In genomic region chr17:41496803-41497484, GRCh38 we compare ENCODE assay signal across 8 cellular contexts. TPM values are rescaled to one million over a fixed set of nuclear protein-coding genes. Genes with fewer than 3 reads are reported as not detected.
DNase-seq lines count a peak whose midpoint lies in the region; ATAC-seq and TF ChIP-seq lines count a peak whose summit lies in the region.

No MANE protein-coding gene starts in this region.

- H3K36me3 ChIP-seq in NT2/D1 (ENCODE audit: insufficient read depth, insufficient read length, low read length) = no peaks in the 10 kb centered on the region
- no peaks in the 10 kb centered on the region for H3K36me3 ChIP-seq in esophagus (ENCODE audit: control insufficient read depth in 2 of 2, insufficient read depth in 2 of 2, low read length in 1 of 2)
- H3K36me3 ChIP-seq in tibial artery = no peaks in the 10 kb centered on the region
- no peaks in the 10 kb centered on the region for H3K36me3 ChIP-seq in sigmoid colon

- H3K9me3 Mint-ChIP-seq in nephron = no peaks in the 10 kb centered on the region

- no peak overlapping the region for H3K4me3 Mint-ChIP-seq in nephron

- H3K27ac ChIP-seq in esophagus (ENCODE audit: low read depth in 2 of 2, low read length in 1 of 2) (peak overlapping the region; percentile 0 to 81), tibial artery (no peak overlapping the region), sigmoid colon (no peak overlapping the region)

- peak; percentile 61 for DNase-seq in GM10266 (ENCODE audit: extremely low spot score)
- peak; percentile 38 for DNase-seq in NT2/D1 (ENCODE audit: low read depth, low spot score)
- peak; percentile 32 to 62 (median 32) for DNase-seq in activated CD8-positive, alpha-beta memory T cell treated with anti-CD3 and anti-CD28 coated beads for 48 hours (ENCODE audit: low read depth in 2 of 3, low spot score in 2 of 3)
- peak; percentile 58 to 77 for DNase-seq in tibial artery
- DNase-seq in sigmoid colon = no peak

- H3K27me3 ChIP-seq in NT2/D1 (ENCODE audit: insufficient read depth, insufficient read length) = peaks cover 3% of the 10 kb centered on the region
- no peaks in the 10 kb centered on the region for H3K27me3 ChIP-seq in esophagus (ENCODE audit: control insufficient read depth in 1 of 2, insufficient read depth in 2 of 2, low read length in 2 of 2)
- H3K27me3 ChIP-seq in tibial artery = peaks cover 0 to 21% of the 10 kb centered on the region in 2 donors
- no peaks in the 10 kb centered on the region for H3K27me3 ChIP-seq in sigmoid colon

- TF ChIP-seq EP300 in sigmoid colon (IDR thresholded peaks at IDR 0.05) = no peak

- peaks cover 18% of the 10 kb centered on the region for H3K27me3 Mint-ChIP-seq in nephron (ENCODE audit: low read depth)

- H3K9me3 ChIP-seq in NT2/D1 (ENCODE audit: insufficient read depth, low read length) (no peaks in the 10 kb centered on the region), esophagus (ENCODE audit: control insufficient read depth in 2 of 2, insufficient read depth in 1 of 2, low read depth in 1 of 2, low read length in 1 of 2) (no peaks in the 10 kb centered on the region), tibial artery (no peaks in the 10 kb centered on the region), sigmoid colon (no peaks in the 10 kb centered on the region)

- intact Hi-C loops in tibial artery (cut with DNase I; ENCODE audit: low total_unique reads) (no loop called here), sigmoid colon (cut with DNase I) (no loop called here)

- TF ChIP-seq CTCF in GM10266 (IDR thresholded peaks at IDR 0.05; ENCODE audit: control insufficient read depth, insufficient read depth, low read depth, missing control alignments) (peak; percentile 51), nephron (IDR thresholded peaks at IDR 0.05; ENCODE audit: unreplicated experiment in 3 of 3) (peak; percentile 37 to 48 (median 41)), tibial artery (IDR thresholded peaks at IDR 0.05) (peak in 1 of 2 experiments; percentile 38), sigmoid colon (IDR thresholded peaks at IDR 0.05) (peak in 1 of 4 experiments; percentile 59)

- no peak for TF ChIP-seq POLR2A in sigmoid colon (IDR thresholded peaks at IDR 0.05)

- H3K36me3 Mint-ChIP-seq in nephron (ENCODE audit: low read depth) = no peaks in the 10 kb centered on the region

- no peak overlapping the region for H3K4me3 ChIP-seq in NT2/D1 (ENCODE audit: insufficient read length, low read depth)
- H3K4me3 ChIP-seq in esophagus (ENCODE audit: low read depth in 1 of 2, low read length in 2 of 2) = no peak overlapping the region
- H3K4me3 ChIP-seq in tibial artery = no peak overlapping the region
- H3K4me3 ChIP-seq in sigmoid colon = no peak overlapping the region

- 46 to 49% methylated on average over 12 of the region's 12 CpGs for WGBS in esophagus, 2 donors
- WGBS in sigmoid colon, 2 donors = 29 to 52% methylated on average over 12 of the region's 12 CpGs

- no peak overlapping the region for H3K27ac Mint-ChIP-seq in nephron

- peaks cover 37% of the 10 kb centered on the region for H3K4me1 ChIP-seq in NT2/D1 (ENCODE audit: insufficient read depth, insufficient read length)
- peaks cover 3% of the 10 kb centered on the region in 2 donors for H3K4me1 ChIP-seq in esophagus (ENCODE audit: control insufficient read depth in 2 of 2, insufficient read depth in 2 of 2, low read length in 1 of 2)
- H3K4me1 ChIP-seq in tibial artery = no peaks in the 10 kb centered on the region
- H3K4me1 ChIP-seq in sigmoid colon = no peaks in the 10 kb centered on the region

- peaks cover 47% of the 10 kb centered on the region for H3K4me1 Mint-ChIP-seq in nephron

- peak; percentile 90 for ATAC-seq in HG03066 (IDR thresholded peaks at IDR 0.05; ENCODE audit: low read depth, unreplicated experiment)

- H3K9ac ChIP-seq in NT2/D1 (ENCODE audit: insufficient read length, low read depth) = no peak overlapping the region

RNA-seq across cellular contexts. Expression of gene KRT36, which starts 7.2 kb away (rescaled TPM):
- polyA plus RNA-seq in esophagus = under 1 TPM; 0.07 to 0.10 TPM
- under 1 TPM in 1 of 4 donors, not detected in 3; 0.33 TPM for total RNA-seq in sigmoid colon
- under 1 TPM in 1 of 3 donors, not detected in 2; 0.20 TPM for polyA plus RNA-seq in sigmoid colon

RNA-seq across cellular contexts. Expression of gene KRT13, which starts 8.5 kb away (rescaled TPM):
- polyA plus RNA-seq in esophagus (over 10,000 TPM; 46,015 to 60,858 TPM), sigmoid colon (10 to 100 TPM in 1 of 3 donors, 1 to 10 TPM in 1, under 1 TPM in 1; 0.46 to 54.1 (median 8.0) TPM)
- total RNA-seq in sigmoid colon = under 1 TPM in 1 of 4 donors, not detected in 3; 0.55 TPM

RNA-seq across cellular contexts. Expression of gene KRT35, which starts 16.0 kb away (rescaled TPM):
- polyA plus RNA-seq in esophagus (not detected), sigmoid colon (not detected)
- not detected for total RNA-seq in sigmoid colon

RNA-seq across cellular contexts. Expression of gene KRT15, which starts 21.7 kb away (rescaled TPM):
- polyA plus RNA-seq in esophagus (1,000 to 10,000 TPM; 1,457 to 2,808 TPM), sigmoid colon (10 to 100 TPM in 1 of 3 donors, 1 to 10 TPM in 2; 5.4 to 10.3 (median 9.2) TPM)
- not detected for total RNA-seq in sigmoid colon

RNA-seq across cellular contexts. Expression of gene KRT32, which starts 29.8 kb away (rescaled TPM):
- polyA plus RNA-seq in esophagus (1 to 10 TPM; 1.9 to 8.5 TPM), sigmoid colon (not detected)
- total RNA-seq in sigmoid colon = not detected

Comparison
In these comparisons a context has a peak if more than half of its experiments do, and no peak if none do; other contexts are left out.
1. H3K27ac ChIP-seq: peak in esophagus (2 of 2); none in tibial artery (0 of 2) and sigmoid colon (0 of 4).
2. RNA of gene KRT13, which starts 8.5 kb away (polyA plus RNA-seq): 46,015 to 60,858 TPM in esophagus; 0.46 to 54.1 TPM in sigmoid colon; every median in the first group is over 100 times any median in the second.